ENCODE assay signal across 21 cellular contexts in the genomic region with DNA sequence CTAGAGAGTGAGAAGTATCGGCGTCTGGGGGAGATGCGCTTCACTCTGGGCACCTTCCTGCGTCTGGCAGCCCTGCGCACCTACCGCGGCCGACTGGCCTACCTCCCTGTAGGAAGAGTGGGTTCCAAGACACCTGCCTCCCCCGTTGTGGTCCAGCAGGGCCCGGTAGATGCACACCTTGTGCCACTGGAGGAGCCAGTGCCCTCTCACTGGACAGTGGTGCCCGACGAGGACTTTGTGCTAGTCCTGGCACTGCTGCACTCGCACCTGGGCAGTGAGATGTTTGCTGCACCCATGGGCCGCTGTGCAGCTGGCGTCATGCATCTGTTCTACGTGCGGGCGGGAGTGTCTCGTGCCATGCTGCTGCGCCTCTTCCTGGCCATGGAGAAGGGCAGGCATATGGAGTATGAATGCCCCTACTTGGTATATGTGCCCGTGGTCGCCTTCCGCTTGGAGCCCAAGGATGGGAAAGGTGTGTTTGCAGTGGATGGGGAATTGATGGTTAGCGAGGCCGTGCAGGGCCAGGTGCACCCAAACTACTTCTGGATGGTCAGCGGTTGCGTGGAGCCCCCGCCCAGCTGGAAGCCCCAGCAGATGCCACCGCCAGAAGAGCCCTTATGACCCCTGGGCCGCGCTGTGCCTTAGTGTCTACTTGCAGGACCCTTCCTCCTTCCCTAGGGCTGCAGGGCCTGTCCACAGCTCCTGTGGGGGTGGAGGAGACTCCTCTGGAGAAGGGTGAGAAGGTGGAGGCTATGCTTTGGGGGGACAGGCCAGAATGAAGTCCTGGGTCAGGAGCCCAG. TPM values are rescaled to one million over a fixed set of nuclear protein-coding genes. Genes with fewer than 3 reads are reported as not detected.
DNase-seq lines count a peak whose midpoint lies in the region; ATAC-seq and TF ChIP-seq lines count a peak whose summit lies in the region.
"Had no signal": no experiment of that assay in that cellular context is flagged by ENCODE, and none has a peak within 500 bp of the region (broad histone marks: within the 10 kb centered on the region; RNA-seq: fewer than 3 reads in every experiment).

No MANE protein-coding gene starts in this region.

- CTCF ChIA-PET in SK-N-SH (lab: Yijun Ruan, JAX): interaction anchor here (1.0 to 13.8 kb wide), 32 partner anchors 9 to 373 kb away, joined by 3 to 312 read pairs (median 16); partner anchors contain the start of genes AANAT, EXOC7, PRPSAP1 and QRICH2

- in situ Hi-C loops in GM23248 (cut with MboI): no loop called here

- TF ChIP-seq POLR2A in thyroid gland (IDR thresholded peaks at IDR 0.05): no peak
- TF ChIP-seq POLR2A in lower leg skin (IDR thresholded peaks at IDR 0.05): no peak
- TF ChIP-seq POLR2A in testis (IDR thresholded peaks at IDR 0.05): no peak

- H2AFZ ChIP-seq in SK-N-SH (ENCODE audit: low read depth) (no peak overlapping the region), GM23248 (no peak overlapping the region)

- peaks cover 6% of the 10 kb centered on the region for H3K27me3 Mint-ChIP-seq in activated T-helper 1 cell treated with anti-CD3 and anti-CD28 coated beads, Interleukin-12 subunit alpha, Interleukin-12 subunit beta, Interleukin-2, Interleukin-4 antibody, amounts not matched to agents 30 ng/mL and 10 ng/mL and 1 ng/mL, durations not matched to agents 14 hours and 24 hours and 36 hours (ENCODE audit: insufficient read depth)
- peaks cover 26% of the 10 kb centered on the region for H3K27me3 Mint-ChIP-seq in nephron (ENCODE audit: low read depth)
- H3K27me3 Mint-ChIP-seq: activated CD4-positive, alpha-beta memory T cell treated with anti-CD3 and anti-CD28 coated beads, Interleukin-2, amount 10 ng/mL, durations not matched to agents 7 days and 5 days had no signal

- H3K4me1 ChIP-seq in SK-N-SH (ENCODE audit: control insufficient read depth in 1 of 2, insufficient read depth in 2 of 2, low read depth in 1 of 2, low read length in 1 of 2) (peaks cover 0 to 40% of the 10 kb centered on the region in 2 experiments; a peak in 1 of 4 replicates), GM23248 (ENCODE audit: insufficient read depth) (peaks cover 14% of the 10 kb centered on the region), thyroid gland (peaks cover 29 to 41% of the 10 kb centered on the region in 2 donors), testis (peaks cover 22% of the 10 kb centered on the region)

- H3K4me3 Mint-ChIP-seq in activated T-helper 1 cell treated with anti-CD3 and anti-CD28 coated beads, Interleukin-12 subunit alpha, Interleukin-12 subunit beta, Interleukin-2, Interleukin-4 antibody, amounts not matched to agents 30 ng/mL and 10 ng/mL and 1 ng/mL, durations not matched to agents 14 hours and 24 hours and 36 hours: peak overlapping the region; percentile 75
- H3K4me3 Mint-ChIP-seq in nephron: peak overlapping the region; percentile 42 to 75 (median 42)
- H3K4me3 Mint-ChIP-seq: activated B cell treated with CpG ODN at 0.5 μM for 24 hours; activated CD4-positive, alpha-beta memory T cell treated with anti-CD3 and anti-CD28 coated beads, Interleukin-2, amount 10 ng/mL, durations not matched to agents 7 days and 5 days had no signal

- H4K20me1 ChIP-seq in SK-N-SH (ENCODE audit: insufficient read depth): peaks cover 22% of the 10 kb centered on the region; the same call in 1 of the 2 replicates
- no peaks in the 10 kb centered on the region for H4K20me1 ChIP-seq in GM23248 (ENCODE audit: insufficient read depth)

- intact Hi-C loops in activated T-helper 1 cell treated with anti-CD3 and anti-CD28 coated beads, Interleukin-12 subunit alpha, Interleukin-12 subunit beta, Interleukin-2, Interleukin-4 antibody, amounts not matched to agents 30 ng/mL and 10 ng/mL and 1 ng/mL, durations not matched to agents 14 hours and 24 hours and 36 hours (cut with micrococcal nuclease): loop anchor here (1.0 to 10.0 kb wide), 2 partner anchors 84 to 282 kb away; partner anchors contain the start of gene EXOC7
- intact Hi-C loops in thyroid gland (cut with DNase I): no loop called here
- intact Hi-C loops in lower leg skin (cut with DNase I; ENCODE audit: low total_unique reads): no loop called here
- intact Hi-C loops in testis (cut with DNase I; ENCODE audit: low total_unique reads): no loop called here

- H3K27ac ChIP-seq in SK-N-SH (ENCODE audit: low read depth in 2 of 2, low read length in 1 of 2) (no peak overlapping the region), GM23248 (peak overlapping the region; percentile 96), thyroid gland (no peak overlapping the region), testis (no peak overlapping the region)
- H3K27ac ChIP-seq: 22Rv1, neutrophil, SJCRH30, uterus had no signal

- TF ChIP-seq RAD21 in SK-N-SH (IDR thresholded peaks at IDR 0.05; ENCODE audit: low read length): no peak

- POLR2A ChIA-PET in SK-N-SH (lab: Yijun Ruan, JAX): interaction anchor here (1.1 to 5.0 kb wide), 2 partner anchors 11 to 34 kb away, joined by 3 to 39 read pairs; partner anchors contain the start of gene PRPSAP1

- no peaks in the 10 kb centered on the region for H3K9me3 Mint-ChIP-seq in activated T-helper 1 cell treated with anti-CD3 and anti-CD28 coated beads, Interleukin-12 subunit alpha, Interleukin-12 subunit beta, Interleukin-2, Interleukin-4 antibody, amounts not matched to agents 30 ng/mL and 10 ng/mL and 1 ng/mL, durations not matched to agents 14 hours and 24 hours and 36 hours
- H3K9me3 Mint-ChIP-seq in nephron: no peaks in the 10 kb centered on the region
- H3K9me3 Mint-ChIP-seq: activated B cell treated with CpG ODN at 0.5 μM for 24 hours; activated CD4-positive, alpha-beta memory T cell treated with anti-CD3 and anti-CD28 coated beads, Interleukin-2, amount 10 ng/mL, durations not matched to agents 7 days and 5 days; activated naive CD4-positive, alpha-beta T cell treated with anti-CD3 and anti-CD28 coated beads, Interleukin-2, amount 50 U/mL, for 72 hours had no signal

- no peaks in the 10 kb centered on the region for H3K27me3 ChIP-seq in SK-N-SH (ENCODE audit: insufficient read depth)
- no peaks in the 10 kb centered on the region for H3K27me3 ChIP-seq in GM23248 (replicated peaks; ENCODE audit: insufficient read depth)
- no peaks in the 10 kb centered on the region for H3K27me3 ChIP-seq in thyroid gland
- no peaks in the 10 kb centered on the region for H3K27me3 ChIP-seq in testis
- H3K27me3 ChIP-seq: SJCRH30 had no signal

- TF ChIP-seq EP300 in SK-N-SH (IDR thresholded peaks at IDR 0.05; ENCODE audit: borderline replicate concordance in 1 of 2, low read depth in 1 of 2, low read length in 1 of 2): no peak

- H3F3A ChIP-seq in SK-N-SH (replicated peaks; ENCODE audit: insufficient read depth) (peaks cover 16% of the 10 kb centered on the region), GM23248 (ENCODE audit: insufficient read depth) (peaks cover 27% of the 10 kb centered on the region)

- ATAC-seq in SK-N-SH treated with all-trans-retinoic acid at 6 μM for 48 hours: no peak
- ATAC-seq: activated naive CD4-positive, alpha-beta T cell treated with anti-CD3 and anti-CD28 coated beads, Interleukin-2, amount 50 U/mL, for 72 hours; PC-3 had no signal

- H3K4me1 Mint-ChIP-seq in activated T-helper 1 cell treated with anti-CD3 and anti-CD28 coated beads, Interleukin-12 subunit alpha, Interleukin-12 subunit beta, Interleukin-2, Interleukin-4 antibody, amounts not matched to agents 30 ng/mL and 10 ng/mL and 1 ng/mL, durations not matched to agents 14 hours and 24 hours and 36 hours (ENCODE audit: low read depth): peaks cover 5% of the 10 kb centered on the region
- peaks cover 4% of the 10 kb centered on the region for H3K4me1 Mint-ChIP-seq in nephron

- peaks cover 8% of the 10 kb centered on the region for H3K36me3 Mint-ChIP-seq in activated T-helper 1 cell treated with anti-CD3 and anti-CD28 coated beads, Interleukin-12 subunit alpha, Interleukin-12 subunit beta, Interleukin-2, Interleukin-4 antibody, amounts not matched to agents 30 ng/mL and 10 ng/mL and 1 ng/mL, durations not matched to agents 14 hours and 24 hours and 36 hours (ENCODE audit: low read depth)
- H3K36me3 Mint-ChIP-seq in nephron (ENCODE audit: low read depth): peaks cover 11% of the 10 kb centered on the region
- H3K36me3 Mint-ChIP-seq: activated naive CD4-positive, alpha-beta T cell treated with anti-CD3 and anti-CD28 coated beads, Interleukin-2, amount 50 U/mL, for 72 hours had no signal

- no peak overlapping the region for H3K4me3 ChIP-seq in SK-N-SH (ENCODE audit: low read depth in 2 of 2, low read length in 1 of 2)
- H3K4me3 ChIP-seq in GM23248: peak overlapping the region; percentile 83
- no peak overlapping the region for H3K4me3 ChIP-seq in thyroid gland (replicated peaks in 1 of 3)
- H3K4me3 ChIP-seq in lower leg skin (ENCODE audit: low read depth, poor library complexity, severe bottlenecking): no peak overlapping the region
- no peak overlapping the region for H3K4me3 ChIP-seq in testis
- H3K4me3 ChIP-seq: SJCRH30, spleen, uterus had no signal

- DNase-seq in SK-N-SH (no peak), GM23248 (no peak), thyroid gland (no peak), lower leg skin (ENCODE audit: low spot score in 2 of 2) (no peak), testis (no peak)
- DNase-seq in activated T-helper 1 cell treated with anti-CD3 and anti-CD28 coated beads, Interleukin-12 subunit alpha, Interleukin-12 subunit beta, Interleukin-2, Interleukin-4 antibody, amounts not matched to agents 30 ng/mL and 10 ng/mL and 1 ng/mL, durations not matched to agents 14 hours and 24 hours and 36 hours (ENCODE audit: low spot score): no peak
- DNase-seq: activated B cell treated with CpG ODN at 0.5 μM for 24 hours; activated CD4-positive, alpha-beta memory T cell treated with anti-CD3 and anti-CD28 coated beads, Interleukin-2, amount 10 ng/mL, durations not matched to agents 7 days and 5 days; activated T-cell treated with anti-CD3 and anti-CD28 coated beads, Interleukin-2, amount 50 U/mL, for 1 hour; effector memory CD4-positive, alpha-beta T cell; NCI-H187 treated with DMSO at 0.1 percent for 48 hours; PC-3; spleen; stimulated activated CD4-positive, alpha-beta T cell treated with anti-CD3 and anti-CD28 coated beads, Interleukin-4, amount 100 ng/mL, for 24 hours; uterus had no signal

- WGBS in SK-N-SH (ENCODE audit: low lambda C conversion rate): 94% methylated on average over 26 of the region's 31 CpGs
- 88 to 92% methylated on average over 30 to 31 of the region's 31 CpGs for whole genome bisulfite sequencing in GM23248 (ENCODE audit: low coverage in 1 of 2, low lambda C conversion rate in 2 of 2, missing lambda C conversion rate in 2 of 2), 2 experiments
- WGBS in thyroid gland, 2 donors: 96 to 98% methylated on average over 24 to 31 of the region's 31 CpGs
- 93 to 94% methylated on average over 18 to 29 of the region's 31 CpGs for WGBS in lower leg skin, 2 donors
- WGBS in testis, 2 donors: 78 to 92% methylated on average over 12 to 31 of the region's 31 CpGs

- H3K79me2 ChIP-seq in SK-N-SH (ENCODE audit: insufficient read depth) (peaks cover 28% of the 10 kb centered on the region; the same call in 1 of the 2 replicates), GM23248 (ENCODE audit: insufficient read depth) (peaks cover 37% of the 10 kb centered on the region)

- H3K27ac Mint-ChIP-seq in activated T-helper 1 cell treated with anti-CD3 and anti-CD28 coated beads, Interleukin-12 subunit alpha, Interleukin-12 subunit beta, Interleukin-2, Interleukin-4 antibody, amounts not matched to agents 30 ng/mL and 10 ng/mL and 1 ng/mL, durations not matched to agents 14 hours and 24 hours and 36 hours: no peak overlapping the region
- no peak overlapping the region for H3K27ac Mint-ChIP-seq in nephron
- H3K27ac Mint-ChIP-seq: activated B cell treated with CpG ODN at 0.5 μM for 24 hours had no signal

- no peak for TF ChIP-seq CTCF in SK-N-SH (IDR thresholded peaks at IDR 0.05)
- no peak for TF ChIP-seq CTCF in nephron (IDR thresholded peaks at IDR 0.05; ENCODE audit: unreplicated experiment in 3 of 3)
- no peak for TF ChIP-seq CTCF in thyroid gland (IDR thresholded peaks at IDR 0.05)
- TF ChIP-seq CTCF in lower leg skin (IDR thresholded peaks at IDR 0.05): no peak
- no peak for TF ChIP-seq CTCF in testis (IDR thresholded peaks at IDR 0.05)

- H3K9me2 ChIP-seq in SK-N-SH: no peaks in the 10 kb centered on the region
- no peaks in the 10 kb centered on the region for H3K9me2 ChIP-seq in GM23248 (ENCODE audit: insufficient read depth)

- no peaks in the 10 kb centered on the region for H3K9me3 ChIP-seq in SK-N-SH
- no peaks in the 10 kb centered on the region for H3K9me3 ChIP-seq in GM23248 (ENCODE audit: low read depth)
- no peaks in the 10 kb centered on the region for H3K9me3 ChIP-seq in thyroid gland
- H3K9me3 ChIP-seq in testis: no peaks in the 10 kb centered on the region
- H3K9me3 ChIP-seq: neutrophil, SJCRH30, spleen, uterus had no signal

- H3K4me2 ChIP-seq in SK-N-SH: no peak overlapping the region
- peak overlapping the region; percentile 90 for H3K4me2 ChIP-seq in GM23248 (ENCODE audit: unreplicated experiment)

- no peak overlapping the region for H3K9ac ChIP-seq in SK-N-SH
- peak overlapping the region; percentile 99 for H3K9ac ChIP-seq in GM23248

- H3K36me3 ChIP-seq in SK-N-SH (replicated peaks in 1 of 2; ENCODE audit: control insufficient read depth in 1 of 2, insufficient read depth in 2 of 2, low read length in 1 of 2) (peaks cover 5 to 14% of the 10 kb centered on the region in 2 experiments), GM23248 (ENCODE audit: low read depth) (peaks cover 9% of the 10 kb centered on the region; the same call in 1 of the 2 replicates), thyroid gland (peaks cover 0 to 6% of the 10 kb centered on the region in 2 donors), testis (ENCODE audit: low read depth, missing control alignments) (no peaks in the 10 kb centered on the region)
- H3K36me3 ChIP-seq: uterus had no signal

RNA-seq across cellular contexts. Expression of gene SPHK1, which starts 2.8 kb away (rescaled TPM):
- polyA plus RNA-seq in SK-N-SH (2012; rRNA removed) (7.7 and 12.3 TPM in 2 replicates), GM23248 (2016; fragmentation: Nextera tagmentation; extraction: Ambion mirVana) (69.2 and 72.3 TPM in 2 replicates), testis (ENCODE audit: insufficient read depth, low read depth, low replicate concordance) (8.0 TPM)
- polyA plus RNA-seq in SK-N-SH (2012; cell fraction: cytosol; rRNA removed): 3.4 and 5.6 TPM in 2 replicates
- 43.8 and 66.0 TPM in 2 replicates for polyA plus RNA-seq in SK-N-SH (2012; cell fraction: nucleus; rRNA removed)
- 112 and 113 TPM in 2 replicates for total RNA-seq in GM23248 (2014; rRNA removed; shearing (Covaris generic))
- 16.5 and 17.8 TPM in 2 replicates for total RNA-seq in activated T-helper 1 cell treated with anti-CD3 and anti-CD28 coated beads, Interleukin-12 subunit alpha, Interleukin-12 subunit beta, Interleukin-2, Interleukin-4 antibody, amounts not matched to agents 30 ng/mL and 10 ng/mL and 1 ng/mL, durations not matched to agents 14 hours and 24 hours and 36 hours
- total RNA-seq in thyroid gland (10 to 100 TPM in 3 of 4 donors, 1 to 10 TPM in 1; 8.5 to 24.5 (median 13.8) TPM), lower leg skin (10 to 100 TPM in 3 of 4 donors, 1 to 10 TPM in 1; 9.7 to 35.6 (median 18.3) TPM), testis (10 to 100 TPM; 14.7 to 17.7 TPM)

RNA-seq across cellular contexts. Expression of gene PRPSAP1, which starts 33.5 kb away (rescaled TPM):
- polyA plus RNA-seq in SK-N-SH (2012; rRNA removed) (118 and 125 TPM in 2 replicates), GM23248 (2016; fragmentation: Nextera tagmentation; extraction: Ambion mirVana) (55.1 and 56.5 TPM in 2 replicates), testis (ENCODE audit: insufficient read depth, low read depth, low replicate concordance) (184 TPM)
- 105 and 114 TPM in 2 replicates for polyA plus RNA-seq in SK-N-SH (2012; cell fraction: cytosol; rRNA removed)
- polyA plus RNA-seq in SK-N-SH (2012; cell fraction: nucleus; rRNA removed): 216 and 280 TPM in 2 replicates
- total RNA-seq in GM23248 (2014; rRNA removed; shearing (Covaris generic)): 44.5 and 53.2 TPM in 2 replicates
- total RNA-seq in activated T-helper 1 cell treated with anti-CD3 and anti-CD28 coated beads, Interleukin-12 subunit alpha, Interleukin-12 subunit beta, Interleukin-2, Interleukin-4 antibody, amounts not matched to agents 30 ng/mL and 10 ng/mL and 1 ng/mL, durations not matched to agents 14 hours and 24 hours and 36 hours: 41.2 and 44.0 TPM in 2 replicates
- total RNA-seq in thyroid gland (100 to 1,000 TPM; 133 to 198 (median 167) TPM), lower leg skin (10 to 100 TPM; 35.8 to 72.3 (median 62.2) TPM), testis (100 to 1,000 TPM; 132 to 152 TPM)
